Comparison of ENCODE assay signal across 1 cellular context in the genomic region with DNA sequence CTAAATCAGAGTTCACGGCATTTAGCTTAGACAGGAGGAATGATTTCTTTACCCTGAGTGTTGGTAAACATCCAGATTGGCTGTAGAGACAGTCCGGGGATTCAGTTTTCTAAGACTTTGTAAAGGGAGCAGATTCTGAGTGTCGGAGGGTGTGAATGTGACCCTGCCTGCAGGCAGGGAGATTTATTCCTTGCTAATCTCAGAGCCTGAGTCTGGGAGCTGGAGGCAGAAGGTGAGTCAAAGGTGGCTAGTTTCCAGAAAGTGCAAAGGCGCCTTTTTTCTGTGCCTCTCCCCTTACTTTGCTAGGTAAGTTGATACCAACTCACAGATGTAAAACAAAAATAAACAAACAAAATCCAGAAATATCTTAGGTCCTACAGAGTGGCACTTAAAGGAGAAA.
TF ChIP-seq lines count a peak whose summit lies in the region.

No MANE protein-coding gene starts in this region.

TF ChIP-seq in A549, 52 proteins besides CTCF, POLR2A, EP300 and RAD21 (continued from another document):
- TF ChIP-seq MYC (IDR thresholded peaks at IDR 0.05; ENCODE audit: borderline replicate concordance, low read length) (no peak), HOXB13 (CRISPR knock-in tag; IDR thresholded peaks at IDR 0.05; ENCODE audit: low read depth) (no peak)
- TF ChIP-seq, protein P1, sequence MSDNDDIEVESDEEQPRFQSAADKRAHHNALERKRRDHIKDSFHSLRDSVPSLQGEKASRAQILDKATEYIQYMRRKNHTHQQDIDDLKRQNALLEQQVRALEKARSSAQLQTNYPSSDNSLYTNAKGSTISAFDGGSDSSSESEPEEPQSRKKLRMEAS (IDR thresholded peaks at IDR 0.05): no peak
